Comparison of ENCODE assay signal across 14 cellular contexts in the genomic region with DNA sequence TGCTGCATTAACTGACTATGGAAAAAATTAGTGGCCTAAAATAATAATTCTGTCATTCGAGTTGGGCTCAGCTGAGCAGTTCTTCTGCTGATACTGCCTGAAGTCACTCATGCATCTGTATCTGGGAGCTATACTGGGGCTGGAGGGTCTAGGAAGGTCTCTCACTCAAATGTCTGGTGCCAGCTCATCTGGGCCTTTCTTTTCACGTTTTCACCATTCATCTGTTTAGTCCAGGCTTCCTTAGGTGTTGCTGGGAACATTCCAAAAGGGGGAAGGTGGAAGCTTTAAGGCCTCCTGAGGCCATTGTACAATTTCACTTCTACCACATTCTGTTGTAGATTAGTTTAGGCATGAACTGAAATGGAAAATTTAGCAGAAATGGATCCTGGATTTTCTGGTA. TPM values are rescaled to one million over a fixed set of nuclear protein-coding genes. Genes with fewer than 3 reads are reported as not detected.
DNase-seq lines count a peak whose midpoint lies in the region; ATAC-seq and TF ChIP-seq lines count a peak whose summit lies in the region.
"Had no signal": no experiment of that assay in that cellular context is flagged by ENCODE, and none has a peak within 500 bp of the region (broad histone marks: within the 10 kb centered on the region; RNA-seq: fewer than 3 reads in every experiment).

No MANE protein-coding gene starts in this region.

- DNase-seq in H4 (ENCODE audit: low spot score) (peak; percentile 10), SJSA1 (ENCODE audit: low read depth in 1 of 2, low spot score in 2 of 2) (no peak), foreskin keratinocyte (peak; percentile 40 to 66), stomach (no peak), DMS53 (lab: John Stamatoyannopoulos, UW) (no peak), NCI-H774 (lab: John Stamatoyannopoulos, UW) (no peak)
- no peak for DNase-seq in activated CD4-positive, CD25-positive, alpha-beta regulatory T cell (lab: John Stamatoyannopoulos, UW)
- no peak for DNase-seq in activated CD4-positive, alpha-beta memory T cell treated with anti-CD3 and anti-CD28 coated beads for 36 hours
- DNase-seq: activated B cell treated with CpG ODN at 0.5 μM for 24 hours; activated naive CD4-positive, alpha-beta T cell treated with Interleukin-2 at 50 U/mL for 16 hours; NCI-H1105 treated with DMSO at 0.1 percent for 48 hours; NCI-H2227 treated with DMSO at 0.1 percent for 48 hours; occipital lobe had no signal

- H3K4me3 Mint-ChIP-seq in activated CD4-positive, alpha-beta memory T cell treated with anti-CD3 and anti-CD28 coated beads for 36 hours: no peak overlapping the region
- H3K4me3 Mint-ChIP-seq: activated B cell treated with CpG ODN at 0.5 μM for 24 hours had no signal

- no peak overlapping the region for H3K27ac Mint-ChIP-seq in activated CD4-positive, alpha-beta memory T cell treated with anti-CD3 and anti-CD28 coated beads for 36 hours
- H3K27ac Mint-ChIP-seq: activated B cell treated with CpG ODN at 0.5 μM for 24 hours had no signal

- CTCF ChIA-PET in activated CD4-positive, alpha-beta memory T cell treated with anti-CD3 and anti-CD28 coated beads for 36 hours (lab: Charles Lee): no interaction called here

- POLR2A ChIA-PET in activated CD4-positive, alpha-beta memory T cell treated with anti-CD3 and anti-CD28 coated beads for 36 hours (lab: Charles Lee): no interaction called here

- H3K27me3 ChIP-seq in SJSA1 (replicated peaks) (no peaks in the 10 kb centered on the region), foreskin keratinocyte (no peaks in the 10 kb centered on the region), stomach (no peaks in the 10 kb centered on the region)
- H3K27me3 ChIP-seq: BLaER1 had no signal

- TF ChIP-seq POLR2A in stomach (IDR thresholded peaks at IDR 0.05): no peak

- no peak for TF ChIP-seq EP300 in stomach (IDR thresholded peaks at IDR 0.05)

- H3K9me3 ChIP-seq in SJSA1 (replicated peaks): no peaks in the 10 kb centered on the region
- H3K9me3 ChIP-seq in stomach: no peaks in the 10 kb centered on the region

- H3K36me3 Mint-ChIP-seq in activated CD4-positive, alpha-beta memory T cell treated with anti-CD3 and anti-CD28 coated beads for 36 hours: no peaks in the 10 kb centered on the region

- H3K4me1 ChIP-seq in SJSA1 (replicated peaks): peaks cover 14% of the 10 kb centered on the region
- peaks cover 32% of the 10 kb centered on the region for H3K4me1 ChIP-seq in foreskin keratinocyte
- H3K4me1 ChIP-seq in stomach: peaks cover 0 to 47% (median 25%) of the 10 kb centered on the region in 4 donors
- H3K4me1 ChIP-seq: BLaER1 had no signal

- peak; percentile 35 for ATAC-seq in foreskin keratinocyte

- H3K4me3 ChIP-seq in SJSA1 (no peak overlapping the region), stomach (no peak overlapping the region)
- H3K4me3 ChIP-seq: BLaER1 had no signal

- no peaks in the 10 kb centered on the region for H3K36me3 ChIP-seq in SJSA1
- no peaks in the 10 kb centered on the region for H3K36me3 ChIP-seq in stomach
- H3K36me3 ChIP-seq: BLaER1 had no signal

- peak overlapping the region; percentile 49; the same call in 1 of the 2 replicates for H3K27ac ChIP-seq in SJSA1
- peak overlapping the region; percentile 83 for H3K27ac ChIP-seq in foreskin keratinocyte
- peak overlapping the region in 4 of 5 donors; percentile 39 to 67 (median 55) for H3K27ac ChIP-seq in stomach
- H3K27ac ChIP-seq: BLaER1 had no signal

- no peaks in the 10 kb centered on the region for H3K4me1 Mint-ChIP-seq in activated CD4-positive, alpha-beta memory T cell treated with anti-CD3 and anti-CD28 coated beads for 36 hours (ENCODE audit: low read depth)
- H3K4me1 Mint-ChIP-seq: activated B cell treated with CpG ODN at 0.5 μM for 24 hours had no signal

- WGBS in stomach, 5 donors: 64 to 88% (median 68%) methylated on average over 2 of the region's 2 CpGs

- TF ChIP-seq CTCF in foreskin keratinocyte (conservative IDR thresholded peaks at IDR 0.05) (no peak), stomach (IDR thresholded peaks at IDR 0.05) (no peak)

- peaks cover 6% of the 10 kb centered on the region for H3K27me3 Mint-ChIP-seq in activated CD4-positive, alpha-beta memory T cell treated with anti-CD3 and anti-CD28 coated beads for 36 hours

- no peaks in the 10 kb centered on the region for H3K9me3 Mint-ChIP-seq in activated CD4-positive, alpha-beta memory T cell treated with anti-CD3 and anti-CD28 coated beads for 36 hours

- intact Hi-C loops in stomach (cut with DNase I; ENCODE audit: low total_unique reads): no loop called here
- intact Hi-C loops in activated CD4-positive, alpha-beta memory T cell treated with anti-CD3 and anti-CD28 coated beads for 36 hours (cut with micrococcal nuclease): no loop called here

RNA-seq across cellular contexts. Expression of gene YAP1, which starts 28.0 kb away (rescaled TPM):
- total RNA-seq in H4 (2014; rRNA removed; shearing (Covaris generic)): 32.0 and 41.1 TPM in 2 replicates
- 30.0 and 38.1 TPM in 2 replicates for total RNA-seq in SJSA1 (2014; rRNA removed; shearing (Covaris generic))
- total RNA-seq in foreskin keratinocyte (130 and 146 TPM in 2 replicates), stomach (100 to 1,000 TPM in 2 of 5 donors, 10 to 100 TPM in 3; 22.0 to 400 (median 98.4) TPM)
- polyA plus RNA-seq in foreskin keratinocyte (29.6 and 36.0 TPM in 2 replicates), stomach (10 to 100 TPM; 24.0 to 31.8 (median 27.4) TPM)
- total RNA-seq in activated CD4-positive, alpha-beta memory T cell treated with anti-CD3 and anti-CD28 coated beads for 36 hours: under 1 TPM; 0.24 to 0.71 TPM
- total RNA-seq: activated B cell treated with CpG ODN at 0.5 μM for 24 hours had no signal

Comparison
In these comparisons a context has a peak if more than half of its experiments do, and no peak if none do; other contexts are left out.
1. DNase-seq: peak in H4 (single experiment) and foreskin keratinocyte (2 of 2); none in SJSA1 (0 of 2), stomach (single experiment), activated CD4-positive, CD25-positive, alpha-beta regulatory T cell (0 of 4), activated CD4-positive, alpha-beta memory T cell treated with anti-CD3 and anti-CD28 coated beads for 36 hours (single experiment), DMS53 (single experiment) and NCI-H774 (single experiment).
2. RNA of gene YAP1, which starts 28.0 kb away (total RNA-seq): 130 to 146 TPM in foreskin keratinocyte, 22.0 to 400 TPM in stomach, 32.0 to 41.1 TPM in H4 and 30.0 to 38.1 TPM in SJSA1; 0.24 to 0.71 TPM in activated CD4-positive, alpha-beta memory T cell treated with anti-CD3 and anti-CD28 coated beads for 36 hours; every median in the first group is over 10 times any median in the second.
3. Peak in every context shown above with its lines, with median percentiles within 50 percentile points of each other: H3K27ac ChIP-seq.